ENCODE assay signal across 22 cellular contexts in genomic region chr1:24865587-24865986, GRCh38.
DNase-seq lines count a peak whose midpoint lies in the region; ATAC-seq, FAIRE-seq and TF ChIP-seq lines count a peak whose summit lies in the region.
"Had no signal": no experiment of that assay in that cellular context is flagged by ENCODE, and none has a peak within 500 bp of the region (broad histone marks: within the 10 kb centered on the region; RNA-seq: fewer than 3 reads in every experiment).

No MANE protein-coding gene starts in this region.

- no peak overlapping the region for H4K8ac ChIP-seq in trophoblast cell (ENCODE audit: low read depth, low read length)

- TF ChIP-seq CTCF in PC-3 (conservative IDR thresholded peaks at IDR 0.05; ENCODE audit: low read depth, low read length) (no peak), RWPE2 (IDR thresholded peaks at IDR 0.05; ENCODE audit: poor library complexity, severe bottlenecking) (no peak), kidney (IDR thresholded peaks at IDR 0.05; ENCODE audit: borderline replicate concordance, extremely low read depth, insufficient read depth) (no peak)

- H2AK5ac ChIP-seq in trophoblast cell (ENCODE audit: low read length): no peak overlapping the region

- H3K27ac ChIP-seq in PC-3 (ENCODE audit: low read length): peak overlapping the region; percentile 72
- no peak overlapping the region for H3K27ac ChIP-seq in RWPE2 (ENCODE audit: poor library complexity, severe bottlenecking)
- H3K27ac ChIP-seq in trophoblast cell (ENCODE audit: low read depth, low read length): no peak overlapping the region
- H3K27ac ChIP-seq in kidney (ENCODE audit: low read depth in 2 of 2, low read length in 2 of 2): no peak overlapping the region

- intact Hi-C loops in PC-3 (cut with micrococcal nuclease) (no loop called here), kidney (cut with DNase I) (no loop called here)

- H3K23ac ChIP-seq in trophoblast cell (ENCODE audit: low read length): no peak overlapping the region

- H2BK120ac ChIP-seq in trophoblast cell (ENCODE audit: insufficient read depth, low read length, poor library complexity): no peak overlapping the region

- H3K9ac ChIP-seq in PC-3 (ENCODE audit: low read length) (no peak overlapping the region), trophoblast cell (ENCODE audit: low read length) (no peak overlapping the region), kidney (ENCODE audit: low read length in 2 of 2) (no peak overlapping the region)

- no peak for DNase-seq in PC-3
- peak; percentile 7 for DNase-seq in RWPE2 (ENCODE audit: low spot score)
- peak; percentile 32 for DNase-seq in ecto neural progenitor cell (ENCODE audit: low spot score)
- peak; percentile 45 for DNase-seq in mesenteric fat pad (ENCODE audit: low spot score)
- DNase-seq in trophoblast cell: no peak
- no peak for DNase-seq in kidney
- DNase-seq: ACHN; BE2C; C1 segment of cervical spinal cord; CD4-positive, CD25-positive, alpha-beta regulatory T cell; CD8-positive, alpha-beta memory T cell; COR-L47; DMS 273 treated with DMSO at 0.1 percent for 48 hours; DMS53; DND-41; EL; HCEC 1CT had no signal

- no peak overlapping the region for H4K91ac ChIP-seq in trophoblast cell (ENCODE audit: low read depth, low read length)

- H2AFZ ChIP-seq in PC-3 (ENCODE audit: low read length) (no peak overlapping the region), trophoblast cell (ENCODE audit: insufficient read depth, low read length, poor library complexity) (no peak overlapping the region)
- H2AFZ ChIP-seq: GM23338 had no signal

- no peak overlapping the region for H3K18ac ChIP-seq in trophoblast cell (ENCODE audit: low read length)

- H3K27me3 ChIP-seq in PC-3 (ENCODE audit: low read length): no peaks in the 10 kb centered on the region
- H3K27me3 ChIP-seq in RWPE2 (ENCODE audit: insufficient read depth, poor library complexity, severe bottlenecking): no peaks in the 10 kb centered on the region
- no peaks in the 10 kb centered on the region for H3K27me3 ChIP-seq in trophoblast cell (ENCODE audit: insufficient read depth, low read length)
- H3K27me3 ChIP-seq: BE2C had no signal

- H3K4me2 ChIP-seq in PC-3 (ENCODE audit: low read length) (no peak overlapping the region), trophoblast cell (ENCODE audit: low read length) (no peak overlapping the region)
- H3K4me2 ChIP-seq: GM23338 had no signal

- ATAC-seq in PC-3 (no peak), RWPE2 (ENCODE audit: low read depth) (no peak), GM19351 (IDR thresholded peaks at IDR 0.05; ENCODE audit: unreplicated experiment) (no peak)
- ATAC-seq: GM23338 had no signal

- H2BK12ac ChIP-seq in trophoblast cell (ENCODE audit: low read length): no peak overlapping the region

- H3K79me2 ChIP-seq in PC-3 (ENCODE audit: low read length): no peaks in the 10 kb centered on the region
- no peaks in the 10 kb centered on the region for H3K79me2 ChIP-seq in trophoblast cell (ENCODE audit: control insufficient read depth, insufficient read depth, low read length, poor library complexity)

- H3K4me1 ChIP-seq in PC-3 (ENCODE audit: insufficient read depth, low read length) (peaks cover 43% of the 10 kb centered on the region), RWPE2 (ENCODE audit: insufficient read depth, poor library complexity, severe bottlenecking) (no peaks in the 10 kb centered on the region), trophoblast cell (ENCODE audit: control insufficient read depth in 1 of 2, insufficient read depth in 2 of 2, low read length in 2 of 2) (peaks cover 0 to 3% of the 10 kb centered on the region in 2 experiments), kidney (ENCODE audit: control insufficient read depth in 1 of 2, insufficient read depth in 1 of 2, low read depth in 1 of 2, low read length in 2 of 2) (no peaks in the 10 kb centered on the region)
- H3K4me1 ChIP-seq: BE2C had no signal

- no peaks in the 10 kb centered on the region for H3F3A ChIP-seq in PC-3 (ENCODE audit: low read length, unreplicated experiment)

- H3K4ac ChIP-seq in trophoblast cell (ENCODE audit: low read depth, low read length): no peak overlapping the region

- POLR2A ChIA-PET in PC-3 (lab: Charles Lee; ENCODE audit: unreplicated experiment): no interaction called here

- H4K12ac ChIP-seq in trophoblast cell (ENCODE audit: low read depth, low read length): no peak overlapping the region

- WGBS in trophoblast cell (ENCODE audit: extremely low coverage, insufficient coverage, insufficient read length): no CpG with 5 or more reads among the region's 3 CpGs

- H3K9me3 ChIP-seq in PC-3 (ENCODE audit: low read length) (no peaks in the 10 kb centered on the region), RWPE2 (ENCODE audit: severe bottlenecking) (no peaks in the 10 kb centered on the region), trophoblast cell (ENCODE audit: insufficient read depth, low read depth, low read length) (no peaks in the 10 kb centered on the region), kidney (ENCODE audit: control insufficient read depth in 1 of 2, low read length in 2 of 2) (no peaks in the 10 kb centered on the region)
- H3K9me3 ChIP-seq: BE2C had no signal

- no peaks in the 10 kb centered on the region for H3K36me3 ChIP-seq in PC-3 (ENCODE audit: low read depth, low read length)
- no peaks in the 10 kb centered on the region for H3K36me3 ChIP-seq in RWPE2 (ENCODE audit: low read depth)
- H3K36me3 ChIP-seq in trophoblast cell (ENCODE audit: control insufficient read depth in 1 of 2, insufficient read depth in 2 of 2, low read length in 2 of 2): no peaks in the 10 kb centered on the region
- no peaks in the 10 kb centered on the region for H3K36me3 ChIP-seq in kidney (ENCODE audit: control insufficient read depth in 1 of 2, insufficient read depth in 2 of 2, low read length in 2 of 2)
- H3K36me3 ChIP-seq: BE2C had no signal

- H3K9me2 ChIP-seq in PC-3 (replicated peaks; ENCODE audit: low read length): no peaks in the 10 kb centered on the region

- no peak overlapping the region for H3K14ac ChIP-seq in trophoblast cell (ENCODE audit: low read length)

- FAIRE-seq in kidney (lab: Jason Lieb, UNC): no peak
- FAIRE-seq: A204.1, GM12891, H54 had no signal

- H4K20me1 ChIP-seq in PC-3 (ENCODE audit: low read length): no peaks in the 10 kb centered on the region

- BruUV-seq in PC-3 (replicated peaks; lab: Mats Ljungman, UMichigan): no TSS peak

- H3K4me3 ChIP-seq in PC-3 (ENCODE audit: low read length) (no peak overlapping the region), RWPE2 (ENCODE audit: severe bottlenecking) (no peak overlapping the region), trophoblast cell (ENCODE audit: low read depth, low read length) (no peak overlapping the region), kidney (ENCODE audit: low read length in 2 of 2) (no peak overlapping the region)
- H3K4me3 ChIP-seq: GM23338 had no signal

- H3K79me1 ChIP-seq in trophoblast cell (ENCODE audit: low read length): no peaks in the 10 kb centered on the region

- CTCF ChIA-PET in PC-3 (lab: Charles Lee): no interaction called here

- no peak overlapping the region for H2BK5ac ChIP-seq in trophoblast cell (ENCODE audit: low read depth, low read length, poor library complexity)

Comparison
In these comparisons a context has a peak if more than half of its experiments do, and no peak if none do; other contexts are left out.
1. DNase-seq: peak in RWPE2 (single experiment), ecto neural progenitor cell (single experiment) and mesenteric fat pad (single experiment); none in PC-3 (single experiment), trophoblast cell (0 of 2) and kidney (single experiment).